ENCODE assay signal across 10 cellular contexts in genomic region chr2:236530512-236530911, GRCh38. TPM values are rescaled to one million over a fixed set of nuclear protein-coding genes. Genes with fewer than 3 reads are reported as not detected.
"Had no signal": no experiment of that assay in that cellular context is flagged by ENCODE, and none has a peak within 500 bp of the region (broad histone marks: within the 10 kb centered on the region; RNA-seq: fewer than 3 reads in every experiment).

No MANE protein-coding gene starts in this region.

- H3K9ac ChIP-seq: KMS-11 had no signal

- H3K4me2 ChIP-seq: KMS-11 had no signal

- H3K4me3 ChIP-seq: K562 had no signal

- ATAC-seq: HepG2, K562 had no signal

- DNase-seq: IMR-90, KBM-7, KG1 had no signal

- FAIRE-seq: HepG2, HTR-8/SVneo, K562 had no signal

- H3K27ac ChIP-seq: HL-60, KMS-11 had no signal

RNA-seq across cellular contexts. Expression of gene ACKR3, which starts 39.1 kb away (rescaled TPM):
- total RNA-seq: HepG2, HT-29, HT1080, IMR-90 had no signal
- polyA plus RNA-seq: HepG2, IMR-90, K562 had no signal
